In the genomic region with DNA sequence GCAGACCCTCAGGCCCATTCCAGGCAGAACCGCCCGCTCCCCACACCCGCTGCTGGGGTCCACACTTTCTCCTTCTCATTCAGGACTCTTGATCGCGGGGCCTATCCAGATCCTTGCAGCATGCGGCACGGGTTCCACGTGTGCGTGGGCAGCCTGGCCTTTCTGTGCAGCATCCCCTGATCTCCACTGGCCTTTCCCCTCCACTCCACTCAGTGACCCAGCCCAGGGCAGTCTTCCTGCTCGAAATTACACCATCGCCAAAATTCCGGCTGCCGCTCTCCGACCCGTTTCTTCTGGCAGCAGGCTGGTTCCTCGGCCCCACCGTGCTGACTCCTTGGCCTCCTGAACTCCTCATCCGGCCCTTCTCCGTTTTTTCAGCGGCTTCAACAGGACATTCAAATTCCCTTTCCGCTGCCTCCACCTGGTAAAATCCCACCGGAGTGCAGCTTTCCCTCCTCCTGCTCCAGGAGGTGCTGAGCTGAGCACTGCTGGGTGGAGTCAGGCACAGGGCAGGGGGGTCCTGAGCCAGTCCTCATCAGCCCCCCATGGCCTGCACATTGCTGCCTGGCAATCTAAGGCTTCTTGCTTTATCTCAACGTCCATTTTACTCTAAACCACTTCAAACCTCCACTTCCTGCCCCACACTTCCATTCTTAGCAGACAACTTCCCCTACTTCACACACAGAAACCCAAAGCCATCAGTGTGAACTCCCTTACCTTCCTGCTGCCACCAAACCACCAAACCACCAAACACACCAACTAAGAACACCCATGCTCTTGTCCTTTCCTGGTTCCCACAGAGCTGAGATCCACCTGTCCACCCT, we compare ENCODE assay signal across 10 cellular contexts. TPM values are rescaled to one million over a fixed set of nuclear protein-coding genes. Genes with fewer than 3 reads are reported as not detected.
A peak's percentile ranks its signal among the peaks of the same experiment; 100 is the strongest.
DNase-seq lines count a peak whose midpoint lies in the region; ATAC-seq and TF ChIP-seq lines count a peak whose summit lies in the region.
"Had no signal": no experiment of that assay in that cellular context is flagged by ENCODE, and none has a peak within 500 bp of the region (broad histone marks: within the 10 kb centered on the region; RNA-seq: fewer than 3 reads in every experiment).

No MANE protein-coding gene starts in this region.

- H3K9me3 ChIP-seq in trophoblast cell (ENCODE audit: insufficient read depth, low read depth, low read length) (no peaks in the 10 kb centered on the region), Caco-2 (no peaks in the 10 kb centered on the region)
- H3K9me3 ChIP-seq: heart right ventricle had no signal

- H3K4me3 Mint-ChIP-seq in activated T-cell treated with anti-CD3 and anti-CD28 coated beads, Interleukin-2, amount 50 U/mL, for 4 hours = peak overlapping the region; percentile 46
- H3K4me3 Mint-ChIP-seq in T-helper 1 cell treated with Interleukin-12 subunit alpha and Interleukin-12 subunit beta and Interleukin-4 antibody, amounts not matched to agents 30 μg/mL and 1 μg/mL, for 36 hours = peak overlapping the region; percentile 41
- H3K4me3 Mint-ChIP-seq in Caco-2 (ENCODE audit: unreplicated experiment) = no peak overlapping the region

- peak overlapping the region; percentile 19 for H3K4ac ChIP-seq in trophoblast cell (ENCODE audit: low read depth, low read length)

- no CpG with 5 or more reads among the region's 23 CpGs for WGBS in trophoblast cell (ENCODE audit: extremely low coverage, insufficient coverage, insufficient read length)

- peaks cover 26 to 38% of the 10 kb centered on the region in 2 experiments for H3K36me3 ChIP-seq in trophoblast cell (ENCODE audit: control insufficient read depth in 1 of 2, insufficient read depth in 2 of 2, low read length in 2 of 2)
- H3K36me3 ChIP-seq in Caco-2 (ENCODE audit: control insufficient read depth, insufficient read depth, low read length) = no peaks in the 10 kb centered on the region

- POLR2A ChIA-PET in Caco-2 (lab: Charles Lee) = no interaction called here

- no peak overlapping the region for H2BK12ac ChIP-seq in trophoblast cell (ENCODE audit: low read length)

- no peak overlapping the region for H3K14ac ChIP-seq in trophoblast cell (ENCODE audit: low read length)

- no peak overlapping the region for H2AFZ ChIP-seq in trophoblast cell (ENCODE audit: insufficient read depth, low read length, poor library complexity)

- no peaks in the 10 kb centered on the region for H3K27me3 Mint-ChIP-seq in activated T-cell treated with anti-CD3 and anti-CD28 coated beads, Interleukin-2, amount 50 U/mL, for 4 hours (ENCODE audit: low read depth)
- H3K27me3 Mint-ChIP-seq in T-helper 1 cell treated with Interleukin-12 subunit alpha and Interleukin-12 subunit beta and Interleukin-4 antibody, amounts not matched to agents 30 μg/mL and 1 μg/mL, for 36 hours (ENCODE audit: low read depth) = no peaks in the 10 kb centered on the region
- no peaks in the 10 kb centered on the region for H3K27me3 Mint-ChIP-seq in Caco-2 (ENCODE audit: insufficient read depth, unreplicated experiment)

- no peak overlapping the region for H3K4me3 ChIP-seq in trophoblast cell (ENCODE audit: low read depth, low read length)
- H3K4me3 ChIP-seq in Caco-2 (ENCODE audit: low read depth, low read length) = no peak overlapping the region
- H3K4me3 ChIP-seq: heart right ventricle had no signal

- H3K18ac ChIP-seq in trophoblast cell (ENCODE audit: low read length) = no peak overlapping the region

- H3K9me3 Mint-ChIP-seq in activated T-cell treated with anti-CD3 and anti-CD28 coated beads, Interleukin-2, amount 50 U/mL, for 4 hours = no peaks in the 10 kb centered on the region
- H3K9me3 Mint-ChIP-seq in T-helper 1 cell treated with Interleukin-12 subunit alpha and Interleukin-12 subunit beta and Interleukin-4 antibody, amounts not matched to agents 30 μg/mL and 1 μg/mL, for 36 hours = no peaks in the 10 kb centered on the region
- no peaks in the 10 kb centered on the region for H3K9me3 Mint-ChIP-seq in Caco-2 (ENCODE audit: unreplicated experiment)

- no peak overlapping the region for H3K23ac ChIP-seq in trophoblast cell (ENCODE audit: low read length)

- peaks cover 49% of the 10 kb centered on the region for H3K4me1 Mint-ChIP-seq in activated T-cell treated with anti-CD3 and anti-CD28 coated beads, Interleukin-2, amount 50 U/mL, for 4 hours (ENCODE audit: low read depth)
- peaks cover 33% of the 10 kb centered on the region for H3K4me1 Mint-ChIP-seq in T-helper 1 cell treated with Interleukin-12 subunit alpha and Interleukin-12 subunit beta and Interleukin-4 antibody, amounts not matched to agents 30 μg/mL and 1 μg/mL, for 36 hours (ENCODE audit: low read depth)
- H3K4me1 Mint-ChIP-seq in Caco-2 (ENCODE audit: low read depth, unreplicated experiment) = peaks cover 6% of the 10 kb centered on the region

- H3K9ac ChIP-seq in trophoblast cell (ENCODE audit: low read length) = no peak overlapping the region

- H3K27ac ChIP-seq in trophoblast cell (ENCODE audit: low read depth, low read length) = no peak overlapping the region

- peaks cover 30% of the 10 kb centered on the region for H3K36me3 Mint-ChIP-seq in activated T-cell treated with anti-CD3 and anti-CD28 coated beads, Interleukin-2, amount 50 U/mL, for 4 hours (ENCODE audit: insufficient read depth)
- peaks cover 44% of the 10 kb centered on the region for H3K36me3 Mint-ChIP-seq in T-helper 1 cell treated with Interleukin-12 subunit alpha and Interleukin-12 subunit beta and Interleukin-4 antibody, amounts not matched to agents 30 μg/mL and 1 μg/mL, for 36 hours (ENCODE audit: low read depth)
- H3K36me3 Mint-ChIP-seq in Caco-2 (ENCODE audit: insufficient read depth, unreplicated experiment) = peaks cover 36% of the 10 kb centered on the region

- H3K27ac Mint-ChIP-seq in T-helper 1 cell treated with Interleukin-12 subunit alpha and Interleukin-12 subunit beta and Interleukin-4 antibody, amounts not matched to agents 30 μg/mL and 1 μg/mL, for 36 hours = peak overlapping the region; percentile 50
- no peak overlapping the region for H3K27ac Mint-ChIP-seq in Caco-2 (ENCODE audit: unreplicated experiment)

- no peak overlapping the region for H2BK5ac ChIP-seq in trophoblast cell (ENCODE audit: low read depth, low read length, poor library complexity)

- no peak overlapping the region for H4K8ac ChIP-seq in trophoblast cell (ENCODE audit: low read depth, low read length)

- H3K79me2 ChIP-seq in trophoblast cell (ENCODE audit: control insufficient read depth, insufficient read depth, low read length, poor library complexity) = peaks cover 6% of the 10 kb centered on the region

- CTCF ChIA-PET in Caco-2 (lab: Charles Lee) = no interaction called here

- no peak overlapping the region for H3K4me2 ChIP-seq in trophoblast cell (ENCODE audit: low read length)

- H2AK5ac ChIP-seq in trophoblast cell (ENCODE audit: low read length) = no peak overlapping the region

- H4K12ac ChIP-seq in trophoblast cell (ENCODE audit: low read depth, low read length) = no peak overlapping the region

- ATAC-seq in activated T-cell treated with anti-CD3 and anti-CD28 coated beads, Interleukin-2, amount 50 U/mL, for 4 hours = peak; percentile 75 to 80
- peak; percentile 53 for ATAC-seq in HG02973 (IDR thresholded peaks at IDR 0.05; ENCODE audit: unreplicated experiment)

- H4K91ac ChIP-seq in trophoblast cell (ENCODE audit: low read depth, low read length) = no peak overlapping the region

- no peak for TF ChIP-seq CTCF in Caco-2 (IDR thresholded peaks at IDR 0.05; ENCODE audit: insufficient read depth in 1 of 2, low read depth in 1 of 2, low read length in 1 of 2, severe bottlenecking in 1 of 2, unreplicated experiment in 1 of 2)

- no peak overlapping the region for H2BK120ac ChIP-seq in trophoblast cell (ENCODE audit: insufficient read depth, low read length, poor library complexity)

- H3K27me3 ChIP-seq in trophoblast cell (ENCODE audit: insufficient read depth, low read length) (no peaks in the 10 kb centered on the region), Caco-2 (replicated peaks; ENCODE audit: control insufficient read depth, insufficient read depth, low read length) (no peaks in the 10 kb centered on the region)
- H3K27me3 ChIP-seq: heart right ventricle had no signal

- BruUV-seq in Caco-2 (replicated peaks; lab: Mats Ljungman, UMichigan) = no TSS peak

- intact Hi-C loops in Caco-2 (cut with micrococcal nuclease; ENCODE audit: unreplicated experiment) = no loop called here

- DNase-seq in activated T-cell treated with anti-CD3 and anti-CD28 coated beads, Interleukin-2, amount 50 U/mL, for 4 hours = no peak
- no peak for DNase-seq in activated T-cell treated with anti-CD3 and anti-CD28 coated beads for 4 hours
- DNase-seq in trophoblast cell = no peak
- no peak for DNase-seq in C1 segment of cervical spinal cord (lab: John Stamatoyannopoulos, UW)
- DNase-seq in NCI-H82 (lab: John Stamatoyannopoulos, UW) = no peak
- DNase-seq in Caco-2 = no peak
- DNase-seq: heart right ventricle had no signal

- H3K79me1 ChIP-seq in trophoblast cell (ENCODE audit: low read length) = no peaks in the 10 kb centered on the region

- H3K4me1 ChIP-seq in trophoblast cell (ENCODE audit: control insufficient read depth in 1 of 2, insufficient read depth in 2 of 2, low read length in 2 of 2) (no peaks in the 10 kb centered on the region), Caco-2 (no peaks in the 10 kb centered on the region)

RNA-seq across cellular contexts. Expression of a gene that starts 9.0 kb away (rescaled TPM):
- total RNA-seq in activated T-cell treated with anti-CD3 and anti-CD28 coated beads, Interleukin-2, amount 50 U/mL, for 4 hours = 10 to 100 TPM; 58.7 to 65.4 (median 60.7) TPM
- polyA plus RNA-seq in trophoblast cell (2013) = 65.4 and 66.9 TPM in 2 replicates
- total RNA-seq in Caco-2 (2022) = 44.3 and 48.1 TPM in 2 replicates

RNA-seq across cellular contexts. Expression of a gene that starts 25.2 kb away (rescaled TPM):
- total RNA-seq in activated T-cell treated with anti-CD3 and anti-CD28 coated beads, Interleukin-2, amount 50 U/mL, for 4 hours = under 1 TPM in 1 of 3 donors, not detected in 2; 0.05 TPM
- polyA plus RNA-seq in trophoblast cell (2013) = 0.04 TPM in 1 of 2 replicates, not detected in the other
- total RNA-seq in Caco-2 (2022) = 0.77 and 0.95 TPM in 2 replicates
- total RNA-seq: T-helper 2 cell treated with Interferon-gamma antibody and Interleukin-4, amounts not matched to agents 100 ng/mL and 5 ng/mL, for 36 hours had no signal

RNA-seq across cellular contexts. Expression of a gene that starts 49.4 kb away (rescaled TPM):
- total RNA-seq in activated T-cell treated with anti-CD3 and anti-CD28 coated beads, Interleukin-2, amount 50 U/mL, for 4 hours = 10 to 100 TPM; 17.9 to 24.6 (median 24.0) TPM
- polyA plus RNA-seq in trophoblast cell (2013) = 37.3 and 39.8 TPM in 2 replicates
- total RNA-seq in Caco-2 (2022) = 19.7 and 20.4 TPM in 2 replicates
